ENCODE assay signal across 1 cellular context in the genomic region with DNA sequence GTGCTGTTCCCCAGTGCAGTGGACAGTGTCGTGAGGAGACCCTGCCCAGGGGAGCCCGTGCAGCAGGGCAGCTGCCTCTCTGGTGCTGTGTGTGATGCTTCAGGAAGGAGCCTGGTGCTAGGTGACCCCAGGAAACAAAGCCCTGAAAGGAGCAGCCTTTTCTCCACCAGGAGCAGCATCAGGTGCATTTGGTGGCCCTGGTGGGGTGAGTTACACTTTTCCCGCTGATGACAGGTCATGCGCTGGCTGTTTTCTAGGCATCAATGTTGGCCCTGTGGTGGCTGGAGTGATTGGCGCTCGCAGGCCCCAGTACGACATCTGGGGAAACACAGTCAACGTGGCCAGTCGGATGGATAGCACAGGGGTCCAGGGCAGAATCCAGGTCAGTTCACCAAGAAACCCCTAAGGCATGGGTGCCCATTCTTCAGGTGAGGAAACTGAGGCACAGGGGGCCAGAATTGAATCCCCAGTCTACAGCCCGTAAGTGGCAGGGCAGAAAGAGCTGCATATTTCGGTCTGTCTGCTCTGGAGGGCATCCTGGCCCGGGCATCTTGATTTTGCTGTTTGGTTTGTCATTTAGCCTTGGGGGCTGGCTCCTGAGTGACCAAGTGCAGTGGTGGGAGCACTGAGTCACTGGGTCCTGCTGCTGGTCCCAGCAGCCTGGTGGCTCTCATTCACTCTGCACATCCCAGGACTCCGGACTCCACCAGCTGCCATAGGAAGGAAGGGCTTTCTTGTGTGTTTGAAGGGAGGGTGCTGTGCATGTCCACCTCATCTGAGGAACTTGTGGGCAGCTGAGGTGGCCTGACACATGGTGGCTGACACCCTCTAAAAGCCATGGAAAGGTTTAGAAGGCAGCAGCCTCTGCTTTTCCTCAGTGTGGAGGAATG.
TF ChIP-seq lines count a peak whose summit lies in the region.

No MANE protein-coding gene starts in this region.

TF ChIP-seq in H1, 55 proteins besides CTCF, POLR2A, EP300 and RAD21 (continued from another document):
- no peak for TF ChIP-seq KDM1A (IDR thresholded peaks at IDR 0.05; ENCODE audit: borderline replicate concordance, low read length)
- no peak for TF ChIP-seq ASH2L (IDR thresholded peaks at IDR 0.05; ENCODE audit: low read length)
- TF ChIP-seq KDM4A (IDR thresholded peaks at IDR 0.05; ENCODE audit: low read depth, low read length, severe bottlenecking) = no peak
- TF ChIP-seq SIN3A (conservative IDR thresholded peaks at IDR 0.05 in 1 of 2, IDR thresholded peaks at IDR 0.05 in 1 of 2; ENCODE audit: low read depth in 1 of 2, low read length in 2 of 2) = no peak
